18 cellular contexts compared by ENCODE assay signal in the genomic region with DNA sequence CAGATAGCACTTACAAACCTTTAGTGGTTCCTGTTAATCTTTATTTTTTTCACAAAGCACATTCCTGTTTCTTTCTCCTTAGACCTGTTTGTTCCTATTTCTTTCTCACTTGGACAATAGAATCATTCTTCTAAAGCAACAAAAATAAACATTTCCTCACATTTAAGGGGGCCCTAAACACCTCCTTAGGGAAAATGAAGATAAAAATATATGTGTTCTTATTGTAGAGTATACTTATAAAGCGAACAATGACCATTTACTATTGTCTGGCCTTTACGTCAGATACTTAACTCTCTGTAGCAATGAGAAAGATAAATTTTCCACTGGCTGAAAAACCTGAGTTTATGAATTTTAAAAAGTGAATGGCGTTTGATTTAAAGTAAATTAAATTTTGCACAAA.
A peak's percentile ranks its signal among the peaks of the same experiment; 100 is the strongest.
DNase-seq lines count a peak whose midpoint lies in the region; ATAC-seq, FAIRE-seq and TF ChIP-seq lines count a peak whose summit lies in the region.
"Had no signal": no experiment of that assay in that cellular context is flagged by ENCODE, and none has a peak within 500 bp of the region (broad histone marks: within the 10 kb centered on the region; RNA-seq: fewer than 3 reads in every experiment).

No MANE protein-coding gene starts in this region.

- no peaks in the 10 kb centered on the region; the same call in 1 of the 2 replicates for H3K79me1 ChIP-seq in H1 (ENCODE audit: low read depth, low read length)

- no peak for TF ChIP-seq RAD21 in H1 (IDR thresholded peaks at IDR 0.05 in 1 of 2, conservative IDR thresholded peaks at IDR 0.05 in 1 of 2; ENCODE audit: low read depth in 2 of 2, low read length in 2 of 2)

- no peaks in the 10 kb centered on the region for H3K23me2 ChIP-seq in H1 (ENCODE audit: low read depth, low read length)

- H3K56ac ChIP-seq in H1 (replicated peaks; ENCODE audit: insufficient read length, low read depth, low read length) = no peak overlapping the region

- no peak overlapping the region for H4K8ac ChIP-seq in H1 (ENCODE audit: extremely low read depth, insufficient read depth, low read length)

- H3K9me3 ChIP-seq in SK-N-MC (ENCODE audit: low read depth, low read length) (no peaks in the 10 kb centered on the region), H1 (ENCODE audit: insufficient read depth in 2 of 2, low read depth in 1 of 2, low read length in 1 of 2) (no peaks in the 10 kb centered on the region), mesodermal cell (ENCODE audit: control insufficient read depth, low read length) (no peaks in the 10 kb centered on the region)
- H3K9me3 ChIP-seq: SK-N-SH had no signal

- no peak overlapping the region for H2BK120ac ChIP-seq in H1 (replicated peaks; ENCODE audit: low read depth, low read length)

- H3K79me2 ChIP-seq in H1 (ENCODE audit: control insufficient read depth in 1 of 2, insufficient read depth in 2 of 2, low read length in 2 of 2) = peaks cover 0 to 30% of the 10 kb centered on the region in 2 experiments; a peak in 2 of 4 replicates

- no peak overlapping the region; the same call in 1 of the 2 replicates for H3K4me3 ChIP-seq in SK-N-MC
- no peak overlapping the region for H3K4me3 ChIP-seq in H1 (ENCODE audit: extremely low read depth in 1 of 4, insufficient read depth in 2 of 4, low read depth in 3 of 4, low read length in 4 of 4)
- H3K4me3 ChIP-seq in mesodermal cell (ENCODE audit: extremely low read depth, insufficient read depth, low read length, poor library complexity, severe bottlenecking) = no peak overlapping the region

- ATAC-seq in HG02610 (IDR thresholded peaks at IDR 0.05; ENCODE audit: unreplicated experiment) (no peak), GM21737 (IDR thresholded peaks at IDR 0.05; ENCODE audit: unreplicated experiment) (no peak)

- no peak overlapping the region for H3K14ac ChIP-seq in H1 (ENCODE audit: insufficient read length)

- no peaks in the 10 kb centered on the region for H3K9me3 Mint-ChIP-seq in immature natural killer cell
- H3K9me3 Mint-ChIP-seq: H9 had no signal

- TF ChIP-seq EP300 in H1 (IDR thresholded peaks at IDR 0.05; ENCODE audit: borderline replicate concordance in 1 of 2, low read depth in 2 of 2, low read length in 2 of 2) = no peak

- no peak overlapping the region for H2AK5ac ChIP-seq in H1 (ENCODE audit: low read depth, low read length)

- no peak overlapping the region for H3K18ac ChIP-seq in H1 (ENCODE audit: extremely low read depth, low read length)

- H2AFZ ChIP-seq in H1 (ENCODE audit: low read length) = no peak overlapping the region

- FAIRE-seq in H1 (lab: Jason Lieb, UNC) = no peak
- FAIRE-seq: GM12892, GM18507 had no signal

- H4K20me1 ChIP-seq in H1 (replicated peaks in 1 of 2; ENCODE audit: control insufficient read depth in 1 of 2, insufficient read depth in 2 of 2, low read length in 2 of 2) = peaks cover 2% of the 10 kb centered on the region in 2 experiments

- no peak overlapping the region for H4K91ac ChIP-seq in H1 (replicated peaks; ENCODE audit: insufficient read length, low read length)

- 91 to 100% methylated on average over 1 to 3 of the region's 3 CpGs for WGBS in H1 (ENCODE audit: extremely low coverage in 1 of 2, insufficient coverage in 1 of 2, insufficient read length in 1 of 2, insufficient replicate concordance in 2 of 2, low coverage in 1 of 2, low lambda C conversion rate in 2 of 2, missing lambda C conversion rate in 1 of 2), 2 experiments
- no CpG with 5 or more reads among the region's 3 CpGs for WGBS in mesodermal cell (ENCODE audit: insufficient coverage in 2 of 2), 2 experiments

- no peak for TF ChIP-seq CTCF in H1 (IDR thresholded peaks at IDR 0.05; ENCODE audit: control extremely low read depth in 1 of 3, insufficient read depth in 1 of 3, low read depth in 1 of 3, low read length in 3 of 3)

- H2BK5ac ChIP-seq in H1 (ENCODE audit: low read depth, low read length) = no peak overlapping the region

- H3K9ac ChIP-seq in SK-N-MC (ENCODE audit: insufficient read length) (no peak overlapping the region), H1 (replicated peaks in 1 of 4; ENCODE audit: extremely low read depth in 1 of 4, low read depth in 3 of 4, low read length in 3 of 4) (no peak overlapping the region)
- H3K9ac ChIP-seq: SK-N-SH had no signal

- no peak overlapping the region for H3K23ac ChIP-seq in H1 (ENCODE audit: insufficient read length)

- no peaks in the 10 kb centered on the region for H3K4me1 Mint-ChIP-seq in immature natural killer cell

- peak overlapping the region; percentile 50 for H3K4ac ChIP-seq in H1 (replicated peaks; ENCODE audit: insufficient read length, low read depth, low read length)

- peak overlapping the region; percentile 86 for H3K27ac ChIP-seq in SK-N-MC
- no peak overlapping the region for H3K27ac ChIP-seq in H1 (ENCODE audit: low read depth, low read length)
- H3K27ac ChIP-seq in mesodermal cell (ENCODE audit: low read depth, low read length, severe bottlenecking) = peak overlapping the region; percentile 24
- peak overlapping the region; percentile 67 for H3K27ac ChIP-seq in temporal lobe (ENCODE audit: low read depth, low read length)
- H3K27ac ChIP-seq: C4-2B had no signal

- H2BK12ac ChIP-seq in H1 (ENCODE audit: low read depth, low read length) = no peak overlapping the region

- H2BK15ac ChIP-seq in H1 (ENCODE audit: low read length) = no peak overlapping the region

- H3K4me3 Mint-ChIP-seq in immature natural killer cell = no peak overlapping the region
- H3K4me3 Mint-ChIP-seq: H9 had no signal

- H3K36me3 ChIP-seq in SK-N-MC (ENCODE audit: insufficient read depth, low read length) (no peaks in the 10 kb centered on the region), H1 (ENCODE audit: control insufficient read depth in 2 of 4, insufficient read depth in 4 of 4, low read length in 3 of 4) (no peaks in the 10 kb centered on the region), mesodermal cell (ENCODE audit: control insufficient read depth, insufficient read depth, low read length) (peaks cover 15% of the 10 kb centered on the region)

- POLR2A ChIA-PET in H1 (lab: Charles Lee; ENCODE audit: partially characterized antibody) = no interaction called here

- H3K4me2 ChIP-seq in H1 (ENCODE audit: insufficient read depth in 1 of 2, low read depth in 2 of 2, low read length in 2 of 2) = no peak overlapping the region
- H3K4me2 ChIP-seq: SK-N-SH had no signal

- peaks cover 0 to 3% (median 1%) of the 10 kb centered on the region in 3 donors for H3K27me3 Mint-ChIP-seq in immature natural killer cell (ENCODE audit: low read depth in 3 of 3)

- H3K27me3 ChIP-seq in H1 (replicated peaks in 1 of 4; ENCODE audit: control insufficient read depth in 3 of 4, extremely low read depth in 1 of 4, insufficient read depth in 3 of 4, low read length in 3 of 4) = no peaks in the 10 kb centered on the region

- H3K4me1 ChIP-seq in H1 (replicated peaks in 1 of 4; ENCODE audit: control insufficient read depth in 3 of 4, insufficient read depth in 4 of 4, low read length in 3 of 4) = peaks cover 5 to 36% (median 23%) of the 10 kb centered on the region in 4 experiments; a peak in 6 of 7 replicates
- H3K4me1 ChIP-seq in mesodermal cell (ENCODE audit: control insufficient read depth, insufficient read depth, low read length, poor library complexity, severe bottlenecking) = peaks cover 29% of the 10 kb centered on the region

- H4K5ac ChIP-seq in H1 (ENCODE audit: insufficient read length, low read depth, low read length) = no peak overlapping the region

- CTCF ChIA-PET in H1 (lab: Charles Lee; ENCODE audit: partially characterized antibody) = interaction anchor here (4.6 kb wide), 1 partner anchor 10 kb away, joined by 28 read pairs; no protein-coding TSS in a partner anchor

- DNase-seq in SK-N-MC (ENCODE audit: low read depth, low spot score) (no peak), H1 (ENCODE audit: low read depth in 1 of 2, low spot score in 2 of 2) (no peak), immature natural killer cell (no peak)
- DNase-seq: DMS79, H9, NCI-H1105, NCI-H2081 treated with DMSO at 0.1 percent for 48 hours, NCI-H748 treated with DMSO at 0.1 percent for 48 hours, OCI-M1, SHP77, SK-N-SH had no signal

- no peak for TF ChIP-seq POLR2A in H1 (IDR thresholded peaks at IDR 0.05; ENCODE audit: control extremely low read depth in 1 of 2, low read depth in 2 of 2, low read length in 2 of 2)

- no peaks in the 10 kb centered on the region for H3K36me3 Mint-ChIP-seq in immature natural killer cell

- H2BK20ac ChIP-seq in H1 (ENCODE audit: low read length) = no peak overlapping the region

- H3K27ac Mint-ChIP-seq in immature natural killer cell = no peak overlapping the region

TF ChIP-seq in H1, 55 proteins besides CTCF, POLR2A, EP300 and RAD21 (continues in another document):
- TF ChIP-seq SIRT6 (IDR thresholded peaks at IDR 0.05; ENCODE audit: low read length) (no peak), CEBPB (IDR thresholded peaks at IDR 0.05; ENCODE audit: low read depth, low read length) (no peak), RXRA (IDR thresholded peaks at IDR 0.05; ENCODE audit: insufficient read depth, low read depth, low read length) (no peak), TCF12 (IDR thresholded peaks at IDR 0.05; ENCODE audit: low read depth, low read length) (no peak), CREB1 (IDR thresholded peaks at IDR 0.05) (no peak), BRCA1 (IDR thresholded peaks at IDR 0.05; ENCODE audit: low read depth, low read length) (no peak), POLR2AphosphoS5 (IDR thresholded peaks at IDR 0.05; ENCODE audit: low read depth, low read length) (no peak), SP4 (IDR thresholded peaks at IDR 0.05; ENCODE audit: low read length) (no peak), GTF2F1 (IDR thresholded peaks at IDR 0.05; ENCODE audit: borderline replicate concordance, low read depth, low read length) (no peak), TBP (IDR thresholded peaks at IDR 0.05; ENCODE audit: low read depth, low read length) (no peak), YY1 (IDR thresholded peaks at IDR 0.05; ENCODE audit: low read depth, low read length) (no peak), KDM1A (IDR thresholded peaks at IDR 0.05; ENCODE audit: borderline replicate concordance, low read length) (no peak), NRF1 (IDR thresholded peaks at IDR 0.05; ENCODE audit: low read depth, low read length) (no peak), CTBP2 (IDR thresholded peaks at IDR 0.05; ENCODE audit: borderline replicate concordance, insufficient read depth, insufficient read length, low read length) (no peak)
- TF ChIP-seq, protein P1, sequence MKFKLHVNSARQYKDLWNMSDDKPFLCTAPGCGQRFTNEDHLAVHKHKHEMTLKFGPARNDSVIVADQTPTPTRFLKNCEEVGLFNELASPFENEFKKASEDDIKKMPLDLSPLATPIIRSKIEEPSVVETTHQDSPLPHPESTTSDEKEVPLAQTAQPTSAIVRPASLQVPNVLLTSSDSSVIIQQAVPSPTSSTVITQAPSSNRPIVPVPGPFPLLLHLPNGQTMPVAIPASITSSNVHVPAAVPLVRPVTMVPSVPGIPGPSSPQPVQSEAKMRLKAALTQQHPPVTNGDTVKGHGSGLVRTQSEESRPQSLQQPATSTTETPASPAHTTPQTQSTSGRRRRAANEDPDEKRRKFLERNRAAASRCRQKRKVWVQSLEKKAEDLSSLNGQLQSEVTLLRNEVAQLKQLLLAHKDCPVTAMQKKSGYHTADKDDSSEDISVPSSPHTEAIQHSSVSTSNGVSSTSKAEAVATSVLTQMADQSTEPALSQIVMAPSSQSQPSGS (IDR thresholded peaks at IDR 0.05; ENCODE audit: low read length) = no peak
